In genomic region chr3:38164136-38164965, GRCh38 we compare ENCODE assay signal across 8 cellular contexts. TPM values are rescaled to one million over a fixed set of nuclear protein-coding genes. Genes with fewer than 3 reads are reported as not detected.
DNase-seq lines count a peak whose midpoint lies in the region; ATAC-seq and TF ChIP-seq lines count a peak whose summit lies in the region.

No MANE protein-coding gene starts in this region.

- no peak for TF ChIP-seq CTCF in HFF-Myc (IDR thresholded peaks at IDR 0.05; ENCODE audit: low read depth, low read length, missing control alignments)

- peak overlapping the region; percentile 97 for H3K9ac ChIP-seq in BLaER1

- peaks cover 32% of the 10 kb centered on the region for H4K20me1 ChIP-seq in BLaER1

- ATAC-seq in activated T-helper 17 cell treated with anti-CD3 and anti-CD28 coated beads, Interleukin-2, amount 50 U/mL, for 72 hours (replicated peaks): peak; percentile 20
- no peak for ATAC-seq in HG03565 (IDR thresholded peaks at IDR 0.05; ENCODE audit: unreplicated experiment)

- H3K4me3 Mint-ChIP-seq in activated T-helper 17 cell treated with anti-CD3 and anti-CD28 coated beads, Interleukin-2, amount 50 U/mL, for 72 hours: peak overlapping the region; percentile 94

- H3K4me1 Mint-ChIP-seq in activated T-helper 17 cell treated with anti-CD3 and anti-CD28 coated beads, Interleukin-2, amount 50 U/mL, for 72 hours: peaks cover 27% of the 10 kb centered on the region

- H3K27me3 ChIP-seq in BLaER1: no peaks in the 10 kb centered on the region

- H3K36me3 Mint-ChIP-seq in activated T-helper 17 cell treated with anti-CD3 and anti-CD28 coated beads, Interleukin-2, amount 50 U/mL, for 72 hours (ENCODE audit: low read depth): peaks cover 49% of the 10 kb centered on the region

- H3K27ac Mint-ChIP-seq in activated T-helper 17 cell treated with anti-CD3 and anti-CD28 coated beads, Interleukin-2, amount 50 U/mL, for 72 hours: peak overlapping the region; percentile 94

- H3K9me3 Mint-ChIP-seq in activated T-helper 17 cell treated with anti-CD3 and anti-CD28 coated beads, Interleukin-2, amount 50 U/mL, for 72 hours: no peaks in the 10 kb centered on the region

- peak overlapping the region; percentile 98 for H3K4me2 ChIP-seq in BLaER1

- no peaks in the 10 kb centered on the region for H3K36me3 ChIP-seq in BLaER1

- H3K4me3 ChIP-seq in BLaER1 (peak overlapping the region; percentile 97), HFF-Myc (replicated peaks; ENCODE audit: low read depth, low read length) (peak overlapping the region; percentile 83), iPS-18c (ENCODE audit: insufficient read depth, low read depth, low read length) (peak overlapping the region; percentile 70)

- no peaks in the 10 kb centered on the region for H3K27me3 Mint-ChIP-seq in activated T-helper 17 cell treated with anti-CD3 and anti-CD28 coated beads, Interleukin-2, amount 50 U/mL, for 72 hours

- peaks cover 36% of the 10 kb centered on the region for H3K4me1 ChIP-seq in BLaER1

- DNase-seq in HFF-Myc (ENCODE audit: extremely low read depth, low read depth) (no peak), substantia nigra (lab: John Stamatoyannopoulos, UW) (no peak), NCI-H2227 (lab: John Stamatoyannopoulos, UW; ENCODE audit: unreplicated experiment) (no peak), HuH-7 (ENCODE audit: low spot score) (no peak)

- H3K9me3 ChIP-seq in BLaER1 (no peaks in the 10 kb centered on the region), iPS-18c (ENCODE audit: control insufficient read depth, insufficient read depth, low read length) (no peaks in the 10 kb centered on the region)

- peak overlapping the region; percentile 99 for H3K27ac ChIP-seq in BLaER1
- peak overlapping the region; percentile 97 for H3K27ac ChIP-seq in substantia nigra (ENCODE audit: low read depth, low read length, poor library complexity, severe bottlenecking)

RNA-seq across cellular contexts. Expression of gene OXSR1, which starts 1.0 kb away (rescaled TPM):
- 10 to 100 TPM; 77.8 to 78.4 TPM for total RNA-seq in activated T-helper 17 cell treated with anti-CD3 and anti-CD28 coated beads, Interleukin-2, amount 50 U/mL, for 72 hours

RNA-seq across cellular contexts. Expression of gene MYD88, which starts 25.9 kb away (rescaled TPM):
- 10 to 100 TPM; 34.5 to 57.0 TPM for total RNA-seq in activated T-helper 17 cell treated with anti-CD3 and anti-CD28 coated beads, Interleukin-2, amount 50 U/mL, for 72 hours

RNA-seq across cellular contexts. Expression of gene ACAA1, which starts 27.4 kb away (rescaled TPM):
- total RNA-seq in activated T-helper 17 cell treated with anti-CD3 and anti-CD28 coated beads, Interleukin-2, amount 50 U/mL, for 72 hours: 10 to 100 TPM; 67.5 to 82.8 TPM
